Comparison of ENCODE assay signal across 8 cellular contexts in the genomic region with DNA sequence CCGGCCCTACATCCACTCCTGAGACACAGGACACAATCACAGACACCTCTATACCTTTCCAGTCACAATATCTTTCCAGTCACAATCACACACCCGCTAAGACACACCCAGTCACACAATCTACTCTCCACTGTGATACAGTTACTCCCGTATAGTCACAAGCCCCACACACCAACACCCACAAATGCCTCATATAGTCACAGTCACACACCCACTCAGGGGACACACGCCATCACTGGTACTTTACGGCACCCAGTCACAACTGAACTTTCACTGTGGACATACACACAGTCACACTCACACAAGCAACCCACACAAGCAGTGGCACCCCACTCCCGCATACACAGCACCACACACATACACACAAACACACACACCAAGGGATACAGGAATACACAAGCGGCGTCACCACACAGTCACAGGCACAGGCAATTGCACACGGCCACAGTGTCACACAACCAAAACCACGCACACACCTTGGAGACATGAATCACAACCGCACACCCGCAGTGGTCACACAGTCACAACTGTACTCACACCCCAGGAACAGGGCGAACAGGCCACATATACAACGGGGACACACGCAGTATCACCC. TPM values are rescaled to one million over a fixed set of nuclear protein-coding genes. Genes with fewer than 3 reads are reported as not detected.
A peak's percentile ranks its signal among the peaks of the same experiment; 100 is the strongest.
DNase-seq lines count a peak whose midpoint lies in the region; ATAC-seq and TF ChIP-seq lines count a peak whose summit lies in the region.

No MANE protein-coding gene starts in this region.

- H3K27ac ChIP-seq in mammary epithelial cell (ENCODE audit: insufficient read depth, low read depth, low read length) (peak overlapping the region; percentile 85), mesodermal cell (ENCODE audit: low read depth, low read length, severe bottlenecking) (peak overlapping the region; percentile 95)

- H3K9me3 ChIP-seq in mammary epithelial cell (replicated peaks; ENCODE audit: insufficient read depth, low read length) (no peaks in the 10 kb centered on the region), mesodermal cell (ENCODE audit: control insufficient read depth, low read length) (no peaks in the 10 kb centered on the region)

- peak overlapping the region; percentile 95 for H3K4me3 ChIP-seq in BJ (ENCODE audit: low read depth, low read length)
- H3K4me3 ChIP-seq in mammary epithelial cell (replicated peaks in 1 of 3; ENCODE audit: insufficient read depth in 1 of 3, low read depth in 2 of 3, low read length in 3 of 3) = peak overlapping the region; percentile 88 to 95 (median 88)
- peak overlapping the region; percentile 67 for H3K4me3 ChIP-seq in mesodermal cell (ENCODE audit: extremely low read depth, insufficient read depth, low read length, poor library complexity, severe bottlenecking)

- no peak for TF ChIP-seq CTCF in BJ (IDR thresholded peaks at IDR 0.05; ENCODE audit: insufficient read depth, low read depth, low read length)
- TF ChIP-seq CTCF in mammary epithelial cell (conservative IDR thresholded peaks at IDR 0.05 in 1 of 2, IDR thresholded peaks at IDR 0.05 in 1 of 2; ENCODE audit: extremely low read depth in 1 of 2, insufficient read depth in 1 of 2, low read depth in 1 of 2, low read length in 2 of 2) = no peak

- no peak for DNase-seq in BJ (ENCODE audit: low read depth)
- DNase-seq in HEK293T (ENCODE audit: extremely low spot score) = peak; percentile 12
- DNase-seq in mammary epithelial cell = no peak
- DNase-seq in SK-N-DZ (ENCODE audit: low spot score) = no peak
- no peak for DNase-seq in NCI-H187 (lab: John Stamatoyannopoulos, UW)
- DNase-seq in SW480 (ENCODE audit: low spot score) = no peak

- H3K36me3 ChIP-seq in BJ (ENCODE audit: control insufficient read depth, insufficient read depth, low read length) (0 out of 2 replicates have a peak, but pooled peaks cover 1% of the 10 kb centered on the region), mammary epithelial cell (ENCODE audit: insufficient read depth, low read length) (no peaks in the 10 kb centered on the region), mesodermal cell (ENCODE audit: control insufficient read depth, insufficient read depth, low read length) (peaks cover 20% of the 10 kb centered on the region)

- H3K27me3 ChIP-seq in BJ (ENCODE audit: control insufficient read depth, insufficient read depth, low read length) (no peaks in the 10 kb centered on the region), mammary epithelial cell (ENCODE audit: insufficient read depth, low read length) (no peaks in the 10 kb centered on the region)

- 15% methylated on average over 13 of the region's 15 CpGs for WGBS in mammary epithelial cell (ENCODE audit: low coverage, missing lambda C conversion rate)
- 36 to 45% methylated on average over 10 to 15 of the region's 15 CpGs for WGBS in mesodermal cell (ENCODE audit: insufficient coverage in 2 of 2), 2 experiments

- TSS peak; percentile 75 for BruUV-seq in mammary epithelial cell (replicated peaks; lab: Mats Ljungman, UMichigan)

- in situ Hi-C loops in mammary epithelial cell (cut with MboI; ENCODE audit: low sequenced_read_pairs in 2 of 2) = no loop called here

- CTCF ChIA-PET in BJ (lab: Yijun Ruan, JAX) = interaction anchor here (0.9 kb wide), 1 partner anchor 86 kb away, joined by 3 read pairs; no protein-coding TSS in a partner anchor
- CTCF ChIA-PET in HEK293T (lab: Yijun Ruan, JAX) = no interaction called here
- CTCF ChIA-PET in mammary epithelial cell (lab: Charles Lee; ENCODE audit: low non-redundant PET) = no interaction called here

- ATAC-seq in GM19035 (IDR thresholded peaks at IDR 0.05; ENCODE audit: unreplicated experiment) = no peak

- POLR2A ChIA-PET in BJ (lab: Charles Lee) = interaction anchor here (0.9 to 1.3 kb wide), 3 partner anchors 11 to 99 kb away, joined by 3 to 8 read pairs (median 4); a partner anchor contains a TSS
- POLR2A ChIA-PET in HEK293T (lab: Yijun Ruan, JAX) = interaction anchor here (0.5 to 1.9 kb wide), 11 partner anchors 11 to 1253 kb away, joined by 3 to 12 read pairs (median 4); a partner anchor contains a TSS

- H4K20me1 ChIP-seq in mammary epithelial cell (ENCODE audit: insufficient read depth, low read length) = no peaks in the 10 kb centered on the region

- dilution Hi-C loops in mammary epithelial cell (cut with HindIII; ENCODE audit: low sequenced_read_pairs) = no loop called here

- H3K79me2 ChIP-seq in mammary epithelial cell (ENCODE audit: insufficient read depth, low read length) = peaks cover 50% of the 10 kb centered on the region

- H3K9ac ChIP-seq in mammary epithelial cell (ENCODE audit: insufficient read depth, low read length) = peak overlapping the region; percentile 97

- peak overlapping the region; percentile 97 for H2AFZ ChIP-seq in mammary epithelial cell (ENCODE audit: low read depth, low read length)

- H3K4me2 ChIP-seq in mammary epithelial cell (ENCODE audit: insufficient read depth, low read depth, low read length) = peak overlapping the region; percentile 83

- H3K4me1 ChIP-seq in mammary epithelial cell (ENCODE audit: insufficient read depth, low read length) = peaks cover 7% of the 10 kb centered on the region
- H3K4me1 ChIP-seq in mesodermal cell (ENCODE audit: control insufficient read depth, insufficient read depth, low read length, poor library complexity, severe bottlenecking) = no peaks in the 10 kb centered on the region

- intact Hi-C loops in mammary epithelial cell (cut with micrococcal nuclease) = loop anchor here (10.0 kb wide), 1 partner anchor 641 kb away; a partner anchor contains a TSS

TF ChIP-seq in HEK293T, 16 proteins besides CTCF, POLR2A, EP300 and RAD21:
- TF ChIP-seq TARDBP (IDR thresholded peaks at IDR 0.05) (peak; percentile 61), FOXA1 (IDR thresholded peaks at IDR 0.05) (no peak)
TF ChIP-seq in HEK293T: peak in this region for 1.

RNA-seq across cellular contexts. Expression of a gene that starts 0.6 kb away (rescaled TPM):
- polyA plus RNA-seq in BJ (2011; rRNA removed) (2.2 and 2.7 TPM in 2 replicates), mammary epithelial cell (1.5 TPM)
- polyA minus RNA-seq in BJ (2011; rRNA and poly(A)+ RNA removed) = 2.4 and 2.7 TPM in 2 replicates
- 1 to 10 TPM; 2.8 to 3.5 TPM for total RNA-seq in mammary epithelial cell
- polyA minus RNA-seq in mammary epithelial cell = not detected
- polyA plus RNA-seq in mesodermal cell (2013, experiment 1 of 2) = 3.2 TPM
- 3.0 TPM for polyA plus RNA-seq in mesodermal cell (2013, experiment 2 of 2)
- polyA plus RNA-seq in SK-N-DZ (2014; cell fraction: cytosol; rRNA removed) = 3.4 and 5.0 TPM in 2 replicates
- polyA plus RNA-seq in SK-N-DZ (2014; cell fraction: nucleus; rRNA removed) = 2.6 and 3.3 TPM in 2 replicates

RNA-seq across cellular contexts. Expression of a gene that starts 1.0 kb away (rescaled TPM):
- 24.3 and 54.1 TPM in 2 replicates for polyA plus RNA-seq in BJ (2011; rRNA removed)
- 18.6 and 19.2 TPM in 2 replicates for polyA minus RNA-seq in BJ (2011; rRNA and poly(A)+ RNA removed)
- total RNA-seq in mammary epithelial cell = 10 to 100 TPM; 74.5 to 77.3 TPM
- 39.5 TPM for polyA plus RNA-seq in mammary epithelial cell
- 25.0 TPM for polyA minus RNA-seq in mammary epithelial cell
- 82.6 TPM for polyA plus RNA-seq in mesodermal cell (2013, experiment 1 of 2)
- 85.0 TPM for polyA plus RNA-seq in mesodermal cell (2013, experiment 2 of 2)
- 145 and 146 TPM in 2 replicates for polyA plus RNA-seq in SK-N-DZ (2014; cell fraction: cytosol; rRNA removed)
- polyA plus RNA-seq in SK-N-DZ (2014; cell fraction: nucleus; rRNA removed) = 70.3 and 83.7 TPM in 2 replicates
